In the genomic region with DNA sequence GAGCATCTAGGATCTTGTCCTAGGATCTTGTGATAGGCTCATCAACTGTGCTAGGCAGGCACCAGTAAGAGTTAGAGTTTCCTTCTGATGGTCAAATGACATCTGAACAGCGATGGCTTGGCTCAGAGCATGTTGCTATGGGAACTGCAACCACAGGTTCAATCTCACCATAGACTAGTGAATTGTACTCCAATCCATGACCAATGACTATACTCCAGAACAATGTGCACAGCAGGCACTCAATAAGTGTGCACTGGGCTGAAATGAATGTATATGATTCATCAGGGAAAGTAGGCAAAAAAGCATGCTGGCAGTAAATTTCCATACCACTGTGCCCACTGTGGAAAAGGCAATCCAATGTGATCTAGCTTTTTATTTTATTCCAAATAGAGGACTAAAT, we compare ENCODE assay signal across 19 cellular contexts.
DNase-seq lines count a peak whose midpoint lies in the region; TF ChIP-seq lines count a peak whose summit lies in the region.
"Had no signal": no experiment of that assay in that cellular context is flagged by ENCODE, and none has a peak within 500 bp of the region (broad histone marks: within the 10 kb centered on the region; RNA-seq: fewer than 3 reads in every experiment).

No MANE protein-coding gene starts in this region.

- no peak overlapping the region for H3K4me2 ChIP-seq in mammary epithelial cell (ENCODE audit: insufficient read depth, low read depth, low read length)
- H3K4me2 ChIP-seq: KMS-11 had no signal

- H3K4me1 Mint-ChIP-seq in MCF 10A (ENCODE audit: insufficient read depth, unreplicated experiment) (no peaks in the 10 kb centered on the region), endodermal cell (peaks cover 5% of the 10 kb centered on the region), nephron (peaks cover 26% of the 10 kb centered on the region)

- H3K27me3 Mint-ChIP-seq in MCF 10A (ENCODE audit: insufficient read depth, unreplicated experiment) (peaks cover 14% of the 10 kb centered on the region), endodermal cell (ENCODE audit: insufficient read depth) (no peaks in the 10 kb centered on the region), nephron (ENCODE audit: low read depth) (no peaks in the 10 kb centered on the region)

- POLR2A ChIA-PET in MCF 10A (lab: Yijun Ruan, JAX): no interaction called here

- in situ Hi-C loops in mammary epithelial cell (cut with MboI; ENCODE audit: low sequenced_read_pairs in 2 of 2): no loop called here

- H3K4me3 Mint-ChIP-seq in MCF 10A (ENCODE audit: unreplicated experiment) (no peak overlapping the region), endodermal cell (no peak overlapping the region), nephron (no peak overlapping the region)

- H3K4me1 ChIP-seq in mammary epithelial cell (ENCODE audit: insufficient read depth, low read length): no peaks in the 10 kb centered on the region
- no peaks in the 10 kb centered on the region for H3K4me1 ChIP-seq in endodermal cell (ENCODE audit: control insufficient read depth, insufficient read depth, low read length)
- peaks cover 20% of the 10 kb centered on the region for H3K4me1 ChIP-seq in vagina
- H3K4me1 ChIP-seq in uterus: no peaks in the 10 kb centered on the region

- no peaks in the 10 kb centered on the region for H3K79me2 ChIP-seq in mammary epithelial cell (ENCODE audit: insufficient read depth, low read length)

- H3K27ac Mint-ChIP-seq in MCF 10A (ENCODE audit: low read depth, unreplicated experiment): no peak overlapping the region
- H3K27ac Mint-ChIP-seq in endodermal cell: no peak overlapping the region
- peak overlapping the region; percentile 75 to 89 (median 78) for H3K27ac Mint-ChIP-seq in nephron

- no peaks in the 10 kb centered on the region for H4K20me1 ChIP-seq in mammary epithelial cell (ENCODE audit: insufficient read depth, low read length)

- H3K27me3 ChIP-seq in mammary epithelial cell (ENCODE audit: insufficient read depth, low read length) (peaks cover 5% of the 10 kb centered on the region), endodermal cell (ENCODE audit: control insufficient read depth, insufficient read depth, low read length, poor library complexity, severe bottlenecking) (no peaks in the 10 kb centered on the region), vagina (no peaks in the 10 kb centered on the region), uterus (no peaks in the 10 kb centered on the region)

- dilution Hi-C loops in mammary epithelial cell (cut with HindIII; ENCODE audit: low sequenced_read_pairs): no loop called here

- no peak for TF ChIP-seq POLR2A in vagina (IDR thresholded peaks at IDR 0.05)
- no peak for TF ChIP-seq POLR2A in uterus (IDR thresholded peaks at IDR 0.05)

- BruUV-seq in mammary epithelial cell (replicated peaks; lab: Mats Ljungman, UMichigan) (no TSS peak), MCF 10A (replicated peaks; lab: Mats Ljungman, UMichigan) (no TSS peak)

- H3K4me3 ChIP-seq in mammary epithelial cell (replicated peaks in 1 of 3; ENCODE audit: insufficient read depth in 1 of 3, low read depth in 2 of 3, low read length in 3 of 3): no peak overlapping the region
- no peak overlapping the region for H3K4me3 ChIP-seq in endodermal cell (ENCODE audit: low read length)
- H3K4me3 ChIP-seq in vagina: no peak overlapping the region
- H3K4me3 ChIP-seq in uterus: no peak overlapping the region

- intact Hi-C loops in mammary epithelial cell (cut with micrococcal nuclease) (no loop called here), MCF 10A (cut with micrococcal nuclease) (no loop called here), vagina (cut with DNase I) (no loop called here), uterus (cut with DNase I; ENCODE audit: low total_unique reads) (no loop called here)

- H3K27ac ChIP-seq in mammary epithelial cell (ENCODE audit: insufficient read depth, low read depth, low read length) (no peak overlapping the region), endodermal cell (ENCODE audit: low read depth, low read length) (peak overlapping the region; percentile 6), vagina (peak overlapping the region; percentile 62), uterus (no peak overlapping the region)
- H3K27ac ChIP-seq: 22Rv1, KMS-11 had no signal

- H2AFZ ChIP-seq in mammary epithelial cell (ENCODE audit: low read depth, low read length): no peak overlapping the region

- no peaks in the 10 kb centered on the region for H3K9me3 ChIP-seq in mammary epithelial cell (replicated peaks; ENCODE audit: insufficient read depth, low read length)
- no peaks in the 10 kb centered on the region for H3K9me3 ChIP-seq in endodermal cell (ENCODE audit: control insufficient read depth, low read length)
- no peaks in the 10 kb centered on the region for H3K9me3 ChIP-seq in vagina
- H3K9me3 ChIP-seq in uterus: no peaks in the 10 kb centered on the region

- CTCF ChIA-PET in mammary epithelial cell (lab: Charles Lee; ENCODE audit: low non-redundant PET) (no interaction called here), MCF 10A (lab: Yijun Ruan, JAX) (no interaction called here)

- H3K9ac ChIP-seq in mammary epithelial cell (ENCODE audit: insufficient read depth, low read length) (no peak overlapping the region), endodermal cell (ENCODE audit: extremely low read depth, low read length, poor library complexity, severe bottlenecking) (no peak overlapping the region)
- H3K9ac ChIP-seq: KMS-11 had no signal

- TF ChIP-seq CTCF in mammary epithelial cell (conservative IDR thresholded peaks at IDR 0.05 in 1 of 2, IDR thresholded peaks at IDR 0.05 in 1 of 2; ENCODE audit: extremely low read depth in 1 of 2, insufficient read depth in 1 of 2, low read depth in 1 of 2, low read length in 2 of 2): no peak
- TF ChIP-seq CTCF in MCF 10A (IDR thresholded peaks at IDR 0.05; ENCODE audit: unreplicated experiment): no peak
- TF ChIP-seq CTCF in endodermal cell (conservative IDR thresholded peaks at IDR 0.05): no peak
- no peak for TF ChIP-seq CTCF in nephron (IDR thresholded peaks at IDR 0.05; ENCODE audit: unreplicated experiment in 3 of 3)
- no peak for TF ChIP-seq CTCF in vagina (IDR thresholded peaks at IDR 0.05)
- no peak for TF ChIP-seq CTCF in uterus (IDR thresholded peaks at IDR 0.05)

- 40% methylated on average over 1 of the region's 1 CpG for WGBS in mammary epithelial cell (ENCODE audit: low coverage, missing lambda C conversion rate)
- 86 to 100% methylated on average over 1 of the region's 1 CpG for WGBS in endodermal cell (ENCODE audit: insufficient coverage in 1 of 2, insufficient read length in 1 of 2), 2 experiments

- H3K9me3 Mint-ChIP-seq in MCF 10A (ENCODE audit: unreplicated experiment) (no peaks in the 10 kb centered on the region), endodermal cell (no peaks in the 10 kb centered on the region), nephron (no peaks in the 10 kb centered on the region)

- peak; percentile 4 for DNase-seq in mammary epithelial cell
- no peak for DNase-seq in MCF 10A (ENCODE audit: unreplicated experiment)
- DNase-seq in endodermal cell: no peak
- DNase-seq in vagina (ENCODE audit: extremely low spot score in 2 of 2): no peak
- no peak for DNase-seq in effector CD4-positive, alpha-beta T cell
- DNase-seq in ecto neural progenitor cell (ENCODE audit: low spot score): no peak
- no peak for DNase-seq in uterus
- DNase-seq: C1 segment of cervical spinal cord, COR-L47, DMS153, GOT3, NCI-H1417, NCI-H2029, NCI-H2171 treated with DMSO at 0.1 percent for 48 hours, NCI-H510A treated with DMSO at 0.1 percent for 48 hours, SHP77 had no signal

- H3K36me3 Mint-ChIP-seq in MCF 10A (ENCODE audit: insufficient read depth, unreplicated experiment) (no peaks in the 10 kb centered on the region), endodermal cell (ENCODE audit: low read depth) (no peaks in the 10 kb centered on the region), nephron (ENCODE audit: low read depth) (no peaks in the 10 kb centered on the region)

- H3K36me3 ChIP-seq in mammary epithelial cell (ENCODE audit: insufficient read depth, low read length): no peaks in the 10 kb centered on the region
- no peaks in the 10 kb centered on the region for H3K36me3 ChIP-seq in endodermal cell (ENCODE audit: control insufficient read depth, insufficient read depth, low read length)
- H3K36me3 ChIP-seq in vagina: no peaks in the 10 kb centered on the region
- H3K36me3 ChIP-seq in uterus: no peaks in the 10 kb centered on the region

Comparison
In these comparisons a context has a peak if more than half of its experiments do, and no peak if none do; other contexts are left out.
1. H3K27ac ChIP-seq: peak in endodermal cell (single experiment) and vagina (single experiment); none in mammary epithelial cell (single experiment) and uterus (0 of 2).
2. H3K27ac Mint-ChIP-seq: peak in nephron (3 of 3); none in MCF 10A (single experiment) and endodermal cell (single experiment).